ENCODE assay signal across 9 cellular contexts in genomic region chr17:79707931-79708891, GRCh38. TPM values are rescaled to one million over a fixed set of nuclear protein-coding genes. Genes with fewer than 3 reads are reported as not detected.
DNase-seq lines count a peak whose midpoint lies in the region; ATAC-seq and TF ChIP-seq lines count a peak whose summit lies in the region.
"Had no signal": no experiment of that assay in that cellular context is flagged by ENCODE, and none has a peak within 500 bp of the region (broad histone marks: within the 10 kb centered on the region; RNA-seq: fewer than 3 reads in every experiment).

No MANE protein-coding gene starts in this region.

- H3K27me3 ChIP-seq in Caco-2 (replicated peaks; ENCODE audit: control insufficient read depth, insufficient read depth, low read length) (no peaks in the 10 kb centered on the region), adrenal gland (peaks cover 10% of the 10 kb centered on the region), hepatocyte (no peaks in the 10 kb centered on the region), skeletal muscle satellite cell (ENCODE audit: control insufficient read depth, insufficient read depth, low read length) (peaks cover 12% of the 10 kb centered on the region)

- no peak overlapping the region for H3K9ac ChIP-seq in skeletal muscle satellite cell (ENCODE audit: low read depth, low read length)

- H3K4me3 ChIP-seq in Caco-2 (ENCODE audit: low read depth, low read length) (no peak overlapping the region), adrenal gland (no peak overlapping the region), hepatocyte (no peak overlapping the region), skeletal muscle satellite cell (ENCODE audit: low read length) (no peak overlapping the region)

- in situ Hi-C loops in KBM-7 (cut with MboI; ENCODE audit: low pct_unique_long_range_greater_than_20kb, low sequenced_read_pairs): no loop called here

- DNase-seq in Caco-2: peak; percentile 67 to 76
- DNase-seq in KBM-7: peak; percentile 51
- peak in 33 of 34 experiments; percentile 11 to 61 (median 47) for DNase-seq in T-cell
- DNase-seq in adrenal gland: peak in 5 of 7 donors; percentile 42 to 74 (median 54)
- peak; percentile 63 for DNase-seq in hepatocyte (ENCODE audit: low spot score)

- CTCF ChIA-PET in Caco-2 (lab: Charles Lee): interaction anchor here (0.6 to 3.1 kb wide), 8 partner anchors 33 to 450 kb away, joined by 3 to 18 read pairs (median 4); no protein-coding TSS in a partner anchor
- CTCF ChIA-PET in T-cell (lab: Charles Lee): no interaction called here

- H3K36me3 Mint-ChIP-seq in Caco-2 (ENCODE audit: insufficient read depth, unreplicated experiment) (no peaks in the 10 kb centered on the region), T-cell (no peaks in the 10 kb centered on the region)

- H4K20me1 ChIP-seq in hepatocyte (ENCODE audit: insufficient read depth, poor library complexity, severe bottlenecking): no peaks in the 10 kb centered on the region

- H3K27me3 Mint-ChIP-seq in Caco-2 (ENCODE audit: insufficient read depth, unreplicated experiment): no peaks in the 10 kb centered on the region
- H3K27me3 Mint-ChIP-seq in T-cell: peaks cover 0 to 3% of the 10 kb centered on the region in 2 donors

- H3K4me2 ChIP-seq in hepatocyte (peak overlapping the region; percentile 72), skeletal muscle satellite cell (ENCODE audit: low read length) (peak overlapping the region; percentile 44)

- 26 to 32% (median 27%) methylated on average over 25 to 35 of the region's 35 CpGs for WGBS in adrenal gland, 4 donors
- 40% methylated on average over 34 of the region's 35 CpGs for WGBS in hepatocyte (ENCODE audit: low lambda C conversion rate, missing lambda C conversion rate)

- H3K9me3 ChIP-seq in Caco-2: no peaks in the 10 kb centered on the region
- no peaks in the 10 kb centered on the region for H3K9me3 ChIP-seq in adrenal gland (replicated peaks in 1 of 3)
- H3K9me3 ChIP-seq in hepatocyte (ENCODE audit: low read depth): no peaks in the 10 kb centered on the region
- no peaks in the 10 kb centered on the region for H3K9me3 ChIP-seq in skeletal muscle satellite cell (replicated peaks; ENCODE audit: low read length)

- H2AFZ ChIP-seq in hepatocyte: no peak overlapping the region

- H3K36me3 ChIP-seq in Caco-2 (ENCODE audit: control insufficient read depth, insufficient read depth, low read length): no peaks in the 10 kb centered on the region
- no peaks in the 10 kb centered on the region for H3K36me3 ChIP-seq in adrenal gland (replicated peaks in 1 of 2)
- no peaks in the 10 kb centered on the region for H3K36me3 ChIP-seq in hepatocyte (replicated peaks; ENCODE audit: insufficient read depth, low read depth)
- no peaks in the 10 kb centered on the region for H3K36me3 ChIP-seq in skeletal muscle satellite cell (ENCODE audit: insufficient read depth, low read length)

- intact Hi-C loops in Caco-2 (cut with micrococcal nuclease; ENCODE audit: unreplicated experiment): loop anchor here (1.0 to 10.0 kb wide), 4 partner anchors 41 to 621 kb away; no protein-coding TSS in a partner anchor
- intact Hi-C loops in adrenal gland (cut with DNase I): loop anchor here (5.0 to 10.0 kb wide), 2 partner anchors 303 to 306 kb away; no protein-coding TSS in a partner anchor

- no peak overlapping the region for H3K27ac Mint-ChIP-seq in Caco-2 (ENCODE audit: unreplicated experiment)
- no peak overlapping the region for H3K27ac Mint-ChIP-seq in T-cell

- TF ChIP-seq POLR2A in adrenal gland (IDR thresholded peaks at IDR 0.05): no peak

- H3K79me2 ChIP-seq in hepatocyte: no peaks in the 10 kb centered on the region

- TF ChIP-seq CTCF in Caco-2 (IDR thresholded peaks at IDR 0.05; ENCODE audit: insufficient read depth in 1 of 2, low read depth in 1 of 2, low read length in 1 of 2, severe bottlenecking in 1 of 2, unreplicated experiment in 1 of 2): peak; percentile 78 to 94
- peak; percentile 63 to 80 (median 74) for TF ChIP-seq CTCF in adrenal gland (IDR thresholded peaks at IDR 0.05)
- TF ChIP-seq CTCF in hepatocyte (IDR thresholded peaks at IDR 0.05; ENCODE audit: poor library complexity): peak; percentile 86

- ATAC-seq in T-cell (replicated peaks in 1 of 4) (peak; percentile 56 to 63 (median 60)), GM18520 (IDR thresholded peaks at IDR 0.05; ENCODE audit: unreplicated experiment) (no peak), GM21515 (IDR thresholded peaks at IDR 0.05; ENCODE audit: unreplicated experiment) (no peak)

- H3K4me3 Mint-ChIP-seq in Caco-2 (ENCODE audit: unreplicated experiment) (no peak overlapping the region), T-cell (peak overlapping the region; percentile 13 to 48 (median 41))

- BruUV-seq in Caco-2 (replicated peaks; lab: Mats Ljungman, UMichigan): no TSS peak

- no peaks in the 10 kb centered on the region for H3K4me1 Mint-ChIP-seq in Caco-2 (ENCODE audit: low read depth, unreplicated experiment)
- peaks cover 0 to 3% (median 2%) of the 10 kb centered on the region in 3 donors for H3K4me1 Mint-ChIP-seq in T-cell

- H3K9me2 ChIP-seq in hepatocyte (replicated peaks; ENCODE audit: insufficient read depth): no peaks in the 10 kb centered on the region

- H3K4me1 ChIP-seq in Caco-2 (no peaks in the 10 kb centered on the region), adrenal gland (replicated peaks in 1 of 2) (peaks cover 0 to 2% of the 10 kb centered on the region in 2 donors), hepatocyte (ENCODE audit: insufficient read depth) (no peaks in the 10 kb centered on the region), skeletal muscle satellite cell (ENCODE audit: control insufficient read depth, insufficient read depth, low read length) (peaks cover 4% of the 10 kb centered on the region)

- H3K27ac ChIP-seq in adrenal gland (no peak overlapping the region), hepatocyte (no peak overlapping the region)

- POLR2A ChIA-PET in Caco-2 (lab: Charles Lee): no interaction called here
- POLR2A ChIA-PET in T-cell (lab: Charles Lee): no interaction called here

- H3K9me3 Mint-ChIP-seq in Caco-2 (ENCODE audit: unreplicated experiment) (no peaks in the 10 kb centered on the region), T-cell (no peaks in the 10 kb centered on the region)

RNA-seq across cellular contexts. Expression of gene ENPP7, which starts 22.5 kb away (rescaled TPM):
- total RNA-seq in Caco-2 (2022): 0.30 and 0.34 TPM in 2 replicates
- total RNA-seq in T-cell: under 1 TPM in 1 of 5 donors, not detected in 4; 0.15 TPM
- not detected for total RNA-seq in adrenal gland
- polyA plus RNA-seq in adrenal gland: not detected
- total RNA-seq in hepatocyte: 21.3 and 22.2 TPM in 2 replicates
- 22.7 and 30.2 TPM in 2 replicates for polyA plus RNA-seq in hepatocyte
- 0.22 TPM in 1 of 2 replicates, not detected in the other for total RNA-seq in skeletal muscle satellite cell (2012; rRNA removed)
- total RNA-seq: T-helper 2 cell treated with Interferon-gamma antibody and Interleukin-4, amounts not matched to agents 100 ng/mL and 5 ng/mL, for 36 hours had no signal

Comparison
In these comparisons a context has a peak if more than half of its experiments do, and no peak if none do; other contexts are left out.
1. ATAC-seq: peak in T-cell (4 of 4); none in GM18520 (single experiment) and GM21515 (single experiment).
2. RNA of gene ENPP7, which starts 22.5 kb away (total RNA-seq): 21.3 to 22.2 TPM in hepatocyte; 0.30 to 0.34 TPM in Caco-2, 0.15 TPM in T-cell and not detected in adrenal gland; every median in the first group is over 10 times any median in the second.
3. Peak in every context shown above with its lines, with median percentiles within 50 percentile points of each other: DNase-seq and CTCF ChIP-seq.